In genomic region chr6:130385059-130385695, GRCh38 we compare ENCODE assay signal across 32 cellular contexts. TPM values are rescaled to one million over a fixed set of nuclear protein-coding genes. Genes with fewer than 3 reads are reported as not detected.
DNase-seq lines count a peak whose midpoint lies in the region; ATAC-seq, FAIRE-seq and TF ChIP-seq lines count a peak whose summit lies in the region.
"Had no signal": no experiment of that assay in that cellular context is flagged by ENCODE, and none has a peak within 500 bp of the region (broad histone marks: within the 10 kb centered on the region; RNA-seq: fewer than 3 reads in every experiment).

No MANE protein-coding gene starts in this region.

- H3K9me3 Mint-ChIP-seq in astrocyte (ENCODE audit: unreplicated experiment) (no peaks in the 10 kb centered on the region), immature natural killer cell (no peaks in the 10 kb centered on the region)
- no peaks in the 10 kb centered on the region for H3K9me3 Mint-ChIP-seq in stimulated activated effector memory CD8-positive, alpha-beta T cell treated with anti-CD3 and anti-CD28 coated beads, Interleukin-12 subunit alpha, Interleukin-12 subunit beta, amount 100 ng/mL, for 72 hours
- H3K9me3 Mint-ChIP-seq: memory B cell; naive thymus-derived CD4-positive, alpha-beta T cell had no signal

- TF ChIP-seq CTCF in HepG2 (CRISPR knock-in tag; IDR thresholded peaks at IDR 0.05) (no peak), right lobe of liver (IDR thresholded peaks at IDR 0.05) (no peak), astrocyte (IDR thresholded peaks at IDR 0.05; ENCODE audit: insufficient read depth, low read depth, low read length) (no peak), hepatocyte (IDR thresholded peaks at IDR 0.05; ENCODE audit: poor library complexity) (no peak), GM10266 (IDR thresholded peaks at IDR 0.05; ENCODE audit: control insufficient read depth, insufficient read depth, low read depth, missing control alignments) (no peak), coronary artery (IDR thresholded peaks at IDR 0.05) (no peak)

- intact Hi-C loops in HepG2 (cut with micrococcal nuclease; ENCODE audit: unreplicated experiment): no loop called here
- intact Hi-C loops in right lobe of liver (cut with DNase I): no loop called here

- H3K9ac ChIP-seq in HepG2 (ENCODE audit: insufficient read depth, low read depth, low read length): no peak overlapping the region
- H3K9ac ChIP-seq in astrocyte (ENCODE audit: low read length): no peak overlapping the region

- H3K27me3 Mint-ChIP-seq in astrocyte (ENCODE audit: low read depth, unreplicated experiment) (no peaks in the 10 kb centered on the region), immature natural killer cell (ENCODE audit: low read depth in 3 of 3) (peaks cover 0 to 4% (median 0%) of the 10 kb centered on the region in 3 donors)
- H3K27me3 Mint-ChIP-seq: memory B cell had no signal

- no peaks in the 10 kb centered on the region for H3K27me3 ChIP-seq in HepG2 (ENCODE audit: control insufficient read depth in 1 of 2, insufficient read depth in 2 of 2, low read length in 2 of 2)
- H3K27me3 ChIP-seq in right lobe of liver: no peaks in the 10 kb centered on the region
- no peaks in the 10 kb centered on the region for H3K27me3 ChIP-seq in astrocyte (ENCODE audit: insufficient read depth, low read length)
- H3K27me3 ChIP-seq in hepatocyte: no peaks in the 10 kb centered on the region
- H3K27me3 ChIP-seq: gastroesophageal sphincter, stomach, tibial nerve had no signal

- no peaks in the 10 kb centered on the region for H3K36me3 Mint-ChIP-seq in astrocyte (ENCODE audit: low read depth, unreplicated experiment)
- peaks cover 0 to 3% (median 0%) of the 10 kb centered on the region in 3 donors for H3K36me3 Mint-ChIP-seq in immature natural killer cell
- no peaks in the 10 kb centered on the region for H3K36me3 Mint-ChIP-seq in stimulated activated effector memory CD8-positive, alpha-beta T cell treated with anti-CD3 and anti-CD28 coated beads, Interleukin-12 subunit alpha, Interleukin-12 subunit beta, amount 100 ng/mL, for 72 hours
- H3K36me3 Mint-ChIP-seq: memory B cell had no signal

- peak overlapping the region; percentile 24 for H3K27ac Mint-ChIP-seq in astrocyte (ENCODE audit: unreplicated experiment)
- no peak overlapping the region for H3K27ac Mint-ChIP-seq in immature natural killer cell
- no peak overlapping the region for H3K27ac Mint-ChIP-seq in stimulated activated effector memory CD8-positive, alpha-beta T cell treated with anti-CD3 and anti-CD28 coated beads, Interleukin-12 subunit alpha, Interleukin-12 subunit beta, amount 100 ng/mL, for 72 hours
- H3K27ac Mint-ChIP-seq: activated CD8-positive, alpha-beta T cell treated with anti-CD3 and anti-CD28 coated beads, Interleukin-2, amount 10 ng/mL, durations not matched to agents 7 days and 5 days; memory B cell; naive thymus-derived CD4-positive, alpha-beta T cell had no signal

- H4K20me1 ChIP-seq in HepG2 (ENCODE audit: insufficient read depth, low read length): no peaks in the 10 kb centered on the region
- peaks cover 40% of the 10 kb centered on the region for H4K20me1 ChIP-seq in astrocyte (ENCODE audit: insufficient read depth, low read length)
- no peaks in the 10 kb centered on the region for H4K20me1 ChIP-seq in hepatocyte (ENCODE audit: insufficient read depth, poor library complexity, severe bottlenecking)

- H3K4me3 Mint-ChIP-seq in astrocyte (ENCODE audit: unreplicated experiment) (no peak overlapping the region), immature natural killer cell (no peak overlapping the region)
- H3K4me3 Mint-ChIP-seq in stimulated activated effector memory CD8-positive, alpha-beta T cell treated with anti-CD3 and anti-CD28 coated beads, Interleukin-12 subunit alpha, Interleukin-12 subunit beta, amount 100 ng/mL, for 72 hours: no peak overlapping the region
- H3K4me3 Mint-ChIP-seq: activated CD8-positive, alpha-beta T cell treated with anti-CD3 and anti-CD28 coated beads, Interleukin-2, amount 10 ng/mL, durations not matched to agents 7 days and 5 days; memory B cell; naive thymus-derived CD4-positive, alpha-beta T cell had no signal

- TF ChIP-seq POLR2A in HepG2 (IDR thresholded peaks at IDR 0.05; ENCODE audit: insufficient read depth in 1 of 2, low read depth in 2 of 2, low read length in 2 of 2): no peak
- TF ChIP-seq POLR2A in right lobe of liver (IDR thresholded peaks at IDR 0.05): no peak

- TF ChIP-seq EP300 in HepG2 (IDR thresholded peaks at IDR 0.05; ENCODE audit: low read depth in 2 of 2, low read length in 2 of 2) (no peak), HepG2 (CRISPR knock-in tag; IDR thresholded peaks at IDR 0.05; ENCODE audit: borderline replicate concordance) (no peak)

- H3K9me2 ChIP-seq in hepatocyte (replicated peaks; ENCODE audit: insufficient read depth): no peaks in the 10 kb centered on the region

- no TSS peak for BruUV-seq in HepG2 (replicated peaks; lab: Mats Ljungman, UMichigan)

- DNase-seq in HepG2 (ENCODE audit: low spot score): no peak
- no peak for DNase-seq in right lobe of liver
- DNase-seq in astrocyte (ENCODE audit: low read depth): no peak
- DNase-seq in hepatocyte (ENCODE audit: low spot score): peak; percentile 60
- no peak for DNase-seq in immature natural killer cell
- no peak for DNase-seq in GM10266 (ENCODE audit: extremely low spot score)
- DNase-seq in stimulated activated effector memory CD8-positive, alpha-beta T cell treated with anti-CD3 and anti-CD28 coated beads, Interleukin-12 subunit alpha, Interleukin-12 subunit beta, amount 100 ng/mL, for 72 hours (ENCODE audit: low spot score in 2 of 2): no peak
- DNase-seq in coronary artery (ENCODE audit: low spot score): no peak
- DNase-seq: activated CD8-positive, alpha-beta T cell treated with anti-CD3 and anti-CD28 coated beads, Interleukin-2, amount 10 ng/mL, durations not matched to agents 7 days and 5 days; activated gamma-delta T cell treated with Interleukin-2 at 50 U/mL for 16 hours; activated T-cell treated with anti-CD3 and anti-CD28 coated beads, Interleukin-2, amount 50 U/mL, for 1 hour; KBM-7; kidney glomerular epithelial cell; MM.1S; naive thymus-derived CD4-positive, alpha-beta T cell; NCI-H1694; NCI-H82; occipital lobe; OCI-M1; retina; stimulated activated CD4-positive, alpha-beta T cell treated with anti-CD3 and anti-CD28 coated beads, Interleukin-12 subunit alpha, Interleukin-12 subunit beta, amount 100 ng/mL, for 4 hours; stomach had no signal

- H3K27ac ChIP-seq in HepG2 (ENCODE audit: extremely low read length, insufficient read depth, low read length) (no peak overlapping the region), right lobe of liver (no peak overlapping the region), astrocyte (ENCODE audit: low read depth, low read length) (no peak overlapping the region), hepatocyte (peak overlapping the region; percentile 32), coronary artery (no peak overlapping the region)
- H3K27ac ChIP-seq: A549, C4-2B, gastroesophageal sphincter, stomach, tibial nerve had no signal

- H3K79me2 ChIP-seq in HepG2 (ENCODE audit: insufficient read depth, low read length) (no peaks in the 10 kb centered on the region), astrocyte (ENCODE audit: insufficient read depth, low read length) (peaks cover 93% of the 10 kb centered on the region), hepatocyte (peaks cover 37% of the 10 kb centered on the region)

- CTCF ChIA-PET in HepG2 (lab: Yijun Ruan, JAX; ENCODE audit: low intra/inter-chr PET ratio, low total read pairs): no interaction called here

- 47% methylated on average over 5 of the region's 5 CpGs for WGBS in HepG2 (ENCODE audit: low lambda C conversion rate)
- WGBS in right lobe of liver (ENCODE audit: insufficient coverage, low coverage, low lambda C conversion rate, missing lambda C conversion rate): 64% methylated on average over 5 of the region's 5 CpGs
- 46% methylated on average over 5 of the region's 5 CpGs for WGBS in hepatocyte (ENCODE audit: low lambda C conversion rate, missing lambda C conversion rate)

- in situ Hi-C loops in HepG2 (cut with HindIII; ENCODE audit: extremely low pct_ligation_motif_present, low pct_unique_long_range_greater_than_20kb): no loop called here

- H3K4me1 ChIP-seq in HepG2 (ENCODE audit: insufficient read depth, low read length): no peaks in the 10 kb centered on the region
- H3K4me1 ChIP-seq in right lobe of liver: no peaks in the 10 kb centered on the region
- H3K4me1 ChIP-seq in astrocyte (ENCODE audit: insufficient read depth, low read length): no peaks in the 10 kb centered on the region
- peaks cover 5% of the 10 kb centered on the region for H3K4me1 ChIP-seq in hepatocyte (ENCODE audit: insufficient read depth)
- H3K4me1 ChIP-seq: A549, gastroesophageal sphincter, stomach had no signal

- H3K4me3 ChIP-seq in HepG2 (replicated peaks in 1 of 3; ENCODE audit: insufficient read depth in 1 of 3, low read depth in 2 of 3, low read length in 3 of 3) (no peak overlapping the region), right lobe of liver (no peak overlapping the region), astrocyte (ENCODE audit: insufficient read depth, low read depth, low read length) (no peak overlapping the region), hepatocyte (no peak overlapping the region), coronary artery (no peak overlapping the region)
- H3K4me3 ChIP-seq: A549, gastroesophageal sphincter, stomach, tibial nerve had no signal

- FAIRE-seq in HepG2 (lab: Jason Lieb, UNC): no peak
- FAIRE-seq in astrocyte (lab: Jason Lieb, UNC): no peak
- FAIRE-seq: A549, bronchial epithelial cell had no signal

- POLR2A ChIA-PET in HepG2 (lab: Yijun Ruan, JAX): no interaction called here

- no peak for TF ChIP-seq RAD21 in HepG2 (CRISPR knock-in tag; IDR thresholded peaks at IDR 0.05)

- no peaks in the 10 kb centered on the region for H3K36me3 ChIP-seq in HepG2 (replicated peaks in 1 of 2; ENCODE audit: control insufficient read depth in 1 of 2, insufficient read depth in 2 of 2, low read length in 2 of 2)
- no peaks in the 10 kb centered on the region for H3K36me3 ChIP-seq in right lobe of liver
- peaks cover 12% of the 10 kb centered on the region for H3K36me3 ChIP-seq in astrocyte (ENCODE audit: insufficient read depth, low read length)
- H3K36me3 ChIP-seq in hepatocyte (replicated peaks; ENCODE audit: insufficient read depth, low read depth): no peaks in the 10 kb centered on the region
- H3K36me3 ChIP-seq: gastroesophageal sphincter, stomach, tibial nerve had no signal

- no peak overlapping the region for H3K4me2 ChIP-seq in HepG2 (ENCODE audit: low read depth, low read length)
- no peak overlapping the region for H3K4me2 ChIP-seq in astrocyte (ENCODE audit: low read length)
- no peak overlapping the region for H3K4me2 ChIP-seq in hepatocyte
- H3K4me2 ChIP-seq: A549 had no signal

- no peak for ATAC-seq in HepG2
- no peak for ATAC-seq in right lobe of liver
- no peak for ATAC-seq in stimulated activated effector memory CD8-positive, alpha-beta T cell treated with anti-CD3 and anti-CD28 coated beads, Interleukin-12 subunit alpha, Interleukin-12 subunit beta, amount 100 ng/mL, for 72 hours
- ATAC-seq: A549; activated CD4-positive, CD25-positive, alpha-beta regulatory T cell treated with anti-CD3 and anti-CD28 coated beads, Interleukin-2, amount 50 U/mL, for 24 hours; activated CD8-positive, alpha-beta T cell treated with anti-CD3 and anti-CD28 coated beads, Interleukin-2, amount 10 ng/mL, durations not matched to agents 7 days and 5 days; gastroesophageal sphincter; HCT116; naive thymus-derived CD4-positive, alpha-beta T cell; Right ventricle myocardium inferior had no signal

- H3K4me1 Mint-ChIP-seq in astrocyte (ENCODE audit: low read depth, unreplicated experiment): peaks cover 14% of the 10 kb centered on the region
- H3K4me1 Mint-ChIP-seq in immature natural killer cell: peaks cover 17 to 21% of the 10 kb centered on the region in 2 donors
- H3K4me1 Mint-ChIP-seq in stimulated activated effector memory CD8-positive, alpha-beta T cell treated with anti-CD3 and anti-CD28 coated beads, Interleukin-12 subunit alpha, Interleukin-12 subunit beta, amount 100 ng/mL, for 72 hours: peaks cover 21% of the 10 kb centered on the region

- H3K9me3 ChIP-seq in HepG2 (ENCODE audit: low read length) (no peaks in the 10 kb centered on the region), right lobe of liver (no peaks in the 10 kb centered on the region), astrocyte (ENCODE audit: insufficient read depth, low read depth, low read length) (no peaks in the 10 kb centered on the region), hepatocyte (ENCODE audit: low read depth) (no peaks in the 10 kb centered on the region)
- H3K9me3 ChIP-seq: A549, gastroesophageal sphincter, stomach, tibial nerve had no signal

- H2AFZ ChIP-seq in HepG2 (ENCODE audit: low read length): no peak overlapping the region
- H2AFZ ChIP-seq in astrocyte (ENCODE audit: low read depth, low read length): no peak overlapping the region
- H2AFZ ChIP-seq in hepatocyte: no peak overlapping the region

RNA-seq across cellular contexts. Expression of gene TMEM200A, which starts 19.4 kb away (rescaled TPM):
- total RNA-seq in HepG2 (2016; rRNA removed; fragmentation: Illumina TruSeq; extraction: Trizol) (not detected in 2 replicates), right lobe of liver (1 to 10 TPM in 1 of 6 experiments, under 1 TPM in 2, not detected in 3; 0.18 to 1.5 (median 0.31) TPM), astrocyte (14.9 and 17.3 TPM in 2 replicates), hepatocyte (28.5 and 32.9 TPM in 2 replicates)
- total RNA-seq in HepG2 (2016; cell fraction: cytosol; rRNA removed; fragmentation: Illumina TruSeq; extraction: Trizol; ENCODE audit: low read depth): not detected in 2 replicates
- 0.06 TPM in 1 of 2 replicates, not detected in the other for total RNA-seq in HepG2 (2016; cell fraction: insoluble cytoplasmic fraction; rRNA removed; fragmentation: Illumina TruSeq; extraction: Trizol)
- total RNA-seq in HepG2 (2016; cell fraction: membrane; rRNA removed; fragmentation: Illumina TruSeq; extraction: Trizol): not detected in 2 replicates
- 0.12 TPM in 1 of 2 replicates, not detected in the other for total RNA-seq in HepG2 (2016; cell fraction: nucleus; rRNA removed; fragmentation: Illumina TruSeq; extraction: Trizol)
- polyA plus RNA-seq in HepG2 (2011; rRNA removed) (0.34 and 0.55 TPM in 2 replicates), hepatocyte (19.2 and 23.0 TPM in 2 replicates), immature natural killer cell (1 to 10 TPM; 1.0 to 2.2 (median 2.1) TPM)
- polyA plus RNA-seq in HepG2 (2011; cell fraction: cytosol; rRNA removed): 0.12 and 0.46 TPM in 2 replicates
- 0.13 and 0.23 TPM in 2 replicates for polyA plus RNA-seq in HepG2 (2011; cell fraction: nucleus; rRNA removed)
- polyA plus RNA-seq in HepG2 (2012): not detected in 2 replicates
- polyA plus RNA-seq in HepG2 (2016; cell fraction: cytosol; fragmentation: Illumina TruSeq; extraction: Trizol; ENCODE audit: low read depth): not detected in 2 replicates
- not detected in 2 replicates for polyA plus RNA-seq in HepG2 (2016; cell fraction: insoluble cytoplasmic fraction; fragmentation: Illumina TruSeq; extraction: Trizol; ENCODE audit: low read depth)
- not detected in 2 replicates for polyA plus RNA-seq in HepG2 (2016; cell fraction: membrane; fragmentation: Illumina TruSeq; extraction: Trizol; ENCODE audit: low read depth)
- polyA plus RNA-seq in HepG2 (2016; cell fraction: nucleus; fragmentation: Illumina TruSeq; extraction: Trizol; ENCODE audit: insufficient read depth, low read depth): not detected in 2 replicates
- polyA minus RNA-seq in HepG2 (2011; rRNA and poly(A)+ RNA removed; ENCODE audit: low replicate concordance): 0.22 TPM in 1 of 2 replicates, not detected in the other
- 0.18 and 0.49 TPM in 2 replicates for polyA minus RNA-seq in HepG2 (2011; cell fraction: cytosol; rRNA and poly(A)+ RNA removed)
- polyA minus RNA-seq in HepG2 (2011; cell fraction: nucleus; rRNA and poly(A)+ RNA removed): 0.90 and 1.5 TPM in 2 replicates
- total RNA-seq: G401, Right ventricle myocardium inferior had no signal
